In genomic region chrY:7318122-7318521, GRCh38 we compare ENCODE assay signal across 15 cellular contexts.
DNase-seq lines count a peak whose midpoint lies in the region; ATAC-seq and TF ChIP-seq lines count a peak whose summit lies in the region.
"Had no signal": no experiment of that assay in that cellular context is flagged by ENCODE, and none has a peak within 500 bp of the region (broad histone marks: within the 10 kb centered on the region; RNA-seq: fewer than 3 reads in every experiment).

No MANE protein-coding gene starts in this region.

- H3K27ac Mint-ChIP-seq in activated CD4-positive, alpha-beta T cell treated with anti-CD3 and anti-CD28 coated beads, Interleukin-2, amount 10 ng/mL, durations not matched to agents 24 days and 14 days = peak overlapping the region; percentile 66
- H3K27ac Mint-ChIP-seq in activated naive CD8-positive, alpha-beta T cell = peak overlapping the region; percentile 72
- no peak overlapping the region for H3K27ac Mint-ChIP-seq in activated naive CD8-positive, alpha-beta T cell treated with anti-CD3 and anti-CD28 coated beads for 36 hours
- H3K27ac Mint-ChIP-seq in activated T-helper 17 cell treated with anti-CD3 and anti-CD28 coated beads, Interleukin-2, amount 50 U/mL, for 72 hours = peak overlapping the region; percentile 84
- H3K27ac Mint-ChIP-seq in stimulated activated effector memory CD8-positive, alpha-beta T cell treated with anti-CD3 and anti-CD28 coated beads, Interleukin-12 subunit alpha, Interleukin-12 subunit beta, amount 100 ng/mL, for 72 hours = peak overlapping the region; percentile 81
- H3K27ac Mint-ChIP-seq: IgD-negative memory B cell had no signal

- 93% methylated on average over 4 of the region's 5 CpGs; no CpG with 5 or more reads in 1 of the 2 donors for WGBS in upper lobe of left lung, 2 donors
- 100% methylated on average over 5 of the region's 5 CpGs; no CpG with 5 or more reads in 1 of the 2 donors for WGBS in lower leg skin, 2 donors

- H3K4me1 ChIP-seq in upper lobe of left lung = no peaks in the 10 kb centered on the region

- peak; percentile 60 for ATAC-seq in activated T-helper 17 cell treated with anti-CD3 and anti-CD28 coated beads, Interleukin-2, amount 50 U/mL, for 72 hours (replicated peaks)
- ATAC-seq in stimulated activated effector memory CD8-positive, alpha-beta T cell treated with anti-CD3 and anti-CD28 coated beads, Interleukin-12 subunit alpha, Interleukin-12 subunit beta, amount 100 ng/mL, for 72 hours = no peak
- no peak for ATAC-seq in upper lobe of left lung (ENCODE audit: low FRiP score in 2 of 2)

- TF ChIP-seq POLR2A in upper lobe of left lung (IDR thresholded peaks at IDR 0.05) (no peak), lower leg skin (IDR thresholded peaks at IDR 0.05) (no peak)

- no peaks in the 10 kb centered on the region for H3K36me3 ChIP-seq in upper lobe of left lung

- no peaks in the 10 kb centered on the region for H3K27me3 Mint-ChIP-seq in activated CD4-positive, alpha-beta T cell treated with anti-CD3 and anti-CD28 coated beads, Interleukin-2, amount 10 ng/mL, durations not matched to agents 24 days and 14 days
- H3K27me3 Mint-ChIP-seq in activated naive CD8-positive, alpha-beta T cell = no peaks in the 10 kb centered on the region
- H3K27me3 Mint-ChIP-seq in activated naive CD8-positive, alpha-beta T cell treated with anti-CD3 and anti-CD28 coated beads for 36 hours = no peaks in the 10 kb centered on the region
- no peaks in the 10 kb centered on the region for H3K27me3 Mint-ChIP-seq in activated T-helper 17 cell treated with anti-CD3 and anti-CD28 coated beads, Interleukin-2, amount 50 U/mL, for 72 hours
- H3K27me3 Mint-ChIP-seq: IgD-negative memory B cell had no signal

- no peak for DNase-seq in activated CD4-positive, alpha-beta T cell treated with anti-CD3 and anti-CD28 coated beads, Interleukin-2, amount 10 ng/mL, durations not matched to agents 24 days and 14 days
- no peak for DNase-seq in activated CD4-positive, alpha-beta T cell treated with anti-CD3 and anti-CD28 coated beads for 1 hour
- DNase-seq in activated naive CD8-positive, alpha-beta T cell treated with anti-CD3 and anti-CD28 coated beads for 36 hours = no peak
- no peak for DNase-seq in stimulated activated effector memory CD8-positive, alpha-beta T cell treated with anti-CD3 and anti-CD28 coated beads, Interleukin-12 subunit alpha, Interleukin-12 subunit beta, amount 100 ng/mL, for 72 hours (ENCODE audit: low spot score in 2 of 2)
- no peak for DNase-seq in upper lobe of left lung
- DNase-seq in lower leg skin (ENCODE audit: low spot score in 2 of 2) = no peak
- DNase-seq: DMS53, NCI-H187, NCI-H446, NCI-H526, OCI-M1 had no signal

- peaks cover 53% of the 10 kb centered on the region for H3K4me1 Mint-ChIP-seq in activated CD4-positive, alpha-beta T cell treated with anti-CD3 and anti-CD28 coated beads, Interleukin-2, amount 10 ng/mL, durations not matched to agents 24 days and 14 days
- H3K4me1 Mint-ChIP-seq in activated naive CD8-positive, alpha-beta T cell (ENCODE audit: low read depth) = peaks cover 73% of the 10 kb centered on the region
- H3K4me1 Mint-ChIP-seq in activated naive CD8-positive, alpha-beta T cell treated with anti-CD3 and anti-CD28 coated beads for 36 hours = peaks cover 51% of the 10 kb centered on the region
- H3K4me1 Mint-ChIP-seq in activated T-helper 17 cell treated with anti-CD3 and anti-CD28 coated beads, Interleukin-2, amount 50 U/mL, for 72 hours = peaks cover 43% of the 10 kb centered on the region
- H3K4me1 Mint-ChIP-seq in stimulated activated effector memory CD8-positive, alpha-beta T cell treated with anti-CD3 and anti-CD28 coated beads, Interleukin-12 subunit alpha, Interleukin-12 subunit beta, amount 100 ng/mL, for 72 hours = peaks cover 69% of the 10 kb centered on the region
- H3K4me1 Mint-ChIP-seq: IgD-negative memory B cell had no signal

- intact Hi-C loops in activated CD4-positive, alpha-beta T cell treated with anti-CD3 and anti-CD28 coated beads, Interleukin-2, amount 10 ng/mL, durations not matched to agents 24 days and 14 days (cut with micrococcal nuclease) = no loop called here
- intact Hi-C loops in lower leg skin (cut with DNase I; ENCODE audit: low total_unique reads) = no loop called here

- TF ChIP-seq CTCF in upper lobe of left lung (IDR thresholded peaks at IDR 0.05) = no peak
- no peak for TF ChIP-seq CTCF in lower leg skin (IDR thresholded peaks at IDR 0.05)

- TF ChIP-seq EP300 in upper lobe of left lung (IDR thresholded peaks at IDR 0.05) = no peak

- H3K27me3 ChIP-seq in upper lobe of left lung = no peaks in the 10 kb centered on the region

- H3K4me3 Mint-ChIP-seq in activated CD4-positive, alpha-beta T cell treated with anti-CD3 and anti-CD28 coated beads, Interleukin-2, amount 10 ng/mL, durations not matched to agents 24 days and 14 days = peak overlapping the region; percentile 55
- peak overlapping the region; percentile 52 for H3K4me3 Mint-ChIP-seq in activated naive CD8-positive, alpha-beta T cell
- no peak overlapping the region for H3K4me3 Mint-ChIP-seq in activated naive CD8-positive, alpha-beta T cell treated with anti-CD3 and anti-CD28 coated beads for 36 hours
- H3K4me3 Mint-ChIP-seq in activated T-helper 17 cell treated with anti-CD3 and anti-CD28 coated beads, Interleukin-2, amount 50 U/mL, for 72 hours = peak overlapping the region; percentile 58
- peak overlapping the region; percentile 24 for H3K4me3 Mint-ChIP-seq in stimulated activated effector memory CD8-positive, alpha-beta T cell treated with anti-CD3 and anti-CD28 coated beads, Interleukin-12 subunit alpha, Interleukin-12 subunit beta, amount 100 ng/mL, for 72 hours
- H3K4me3 Mint-ChIP-seq: IgD-negative memory B cell had no signal

- peaks cover 54% of the 10 kb centered on the region for H3K36me3 Mint-ChIP-seq in activated CD4-positive, alpha-beta T cell treated with anti-CD3 and anti-CD28 coated beads, Interleukin-2, amount 10 ng/mL, durations not matched to agents 24 days and 14 days (ENCODE audit: low read depth)
- H3K36me3 Mint-ChIP-seq in activated naive CD8-positive, alpha-beta T cell = no peaks in the 10 kb centered on the region
- H3K36me3 Mint-ChIP-seq in activated naive CD8-positive, alpha-beta T cell treated with anti-CD3 and anti-CD28 coated beads for 36 hours = peaks cover 31% of the 10 kb centered on the region
- peaks cover 100% of the 10 kb centered on the region for H3K36me3 Mint-ChIP-seq in activated T-helper 17 cell treated with anti-CD3 and anti-CD28 coated beads, Interleukin-2, amount 50 U/mL, for 72 hours (ENCODE audit: low read depth)
- H3K36me3 Mint-ChIP-seq in stimulated activated effector memory CD8-positive, alpha-beta T cell treated with anti-CD3 and anti-CD28 coated beads, Interleukin-12 subunit alpha, Interleukin-12 subunit beta, amount 100 ng/mL, for 72 hours = peaks cover 83% of the 10 kb centered on the region
- H3K36me3 Mint-ChIP-seq: IgD-negative memory B cell had no signal

- H3K9me3 ChIP-seq in upper lobe of left lung = no peaks in the 10 kb centered on the region

- no peak overlapping the region for H3K27ac ChIP-seq in upper lobe of left lung
- H3K27ac ChIP-seq: C4-2B had no signal

- H3K9me3 Mint-ChIP-seq in activated CD4-positive, alpha-beta T cell treated with anti-CD3 and anti-CD28 coated beads, Interleukin-2, amount 10 ng/mL, durations not matched to agents 24 days and 14 days = no peaks in the 10 kb centered on the region
- no peaks in the 10 kb centered on the region for H3K9me3 Mint-ChIP-seq in activated naive CD8-positive, alpha-beta T cell (ENCODE audit: low read depth)
- no peaks in the 10 kb centered on the region for H3K9me3 Mint-ChIP-seq in activated naive CD8-positive, alpha-beta T cell treated with anti-CD3 and anti-CD28 coated beads for 36 hours
- no peaks in the 10 kb centered on the region for H3K9me3 Mint-ChIP-seq in activated T-helper 17 cell treated with anti-CD3 and anti-CD28 coated beads, Interleukin-2, amount 50 U/mL, for 72 hours
- no peaks in the 10 kb centered on the region for H3K9me3 Mint-ChIP-seq in stimulated activated effector memory CD8-positive, alpha-beta T cell treated with anti-CD3 and anti-CD28 coated beads, Interleukin-12 subunit alpha, Interleukin-12 subunit beta, amount 100 ng/mL, for 72 hours
- H3K9me3 Mint-ChIP-seq: IgD-negative memory B cell had no signal

- H3K4me3 ChIP-seq in upper lobe of left lung (no peak overlapping the region), lower leg skin (ENCODE audit: low read depth, poor library complexity, severe bottlenecking) (no peak overlapping the region)
